1 cellular context compared by ENCODE assay signal in the genomic region with DNA sequence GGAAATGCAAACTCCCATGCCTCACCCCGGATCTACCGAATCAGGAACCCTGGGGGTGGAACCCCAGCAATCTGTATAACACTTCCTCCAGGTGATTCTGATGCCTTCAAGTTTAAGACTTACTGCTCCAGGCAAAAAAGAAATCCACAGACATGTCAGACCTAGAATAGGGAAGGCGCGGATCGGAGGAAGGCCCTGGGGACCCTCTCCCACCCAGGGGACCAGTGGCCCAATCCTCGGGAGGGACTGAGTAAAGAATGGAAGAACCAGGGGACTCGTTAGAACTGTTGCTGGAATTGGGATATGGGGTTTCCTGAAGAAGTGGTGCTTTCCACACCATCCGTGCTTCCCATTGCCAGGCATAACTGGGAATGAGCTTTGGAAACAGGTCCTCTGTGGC.
TF ChIP-seq lines count a peak whose summit lies in the region.

No MANE protein-coding gene starts in this region.

TF ChIP-seq in IMR-90, 13 proteins besides CTCF, POLR2A, EP300 and RAD21:
- TF ChIP-seq MAZ (IDR thresholded peaks at IDR 0.05; ENCODE audit: borderline replicate concordance, low read depth, low read length) (no peak), MXI1 (IDR thresholded peaks at IDR 0.05; ENCODE audit: borderline replicate concordance, low read depth, low read length) (no peak), FOS (IDR thresholded peaks at IDR 0.05; ENCODE audit: low read depth, low read length) (no peak), NFE2L2 (IDR thresholded peaks at IDR 0.05; ENCODE audit: low read depth, low read length) (no peak), BHLHE40 (IDR thresholded peaks at IDR 0.05; ENCODE audit: low read depth, low read length) (no peak), RFX5 (IDR thresholded peaks at IDR 0.05; ENCODE audit: low read depth, low read length) (no peak), ELK1 (IDR thresholded peaks at IDR 0.05; ENCODE audit: borderline replicate concordance, low read depth, low read length) (no peak), CEBPB (IDR thresholded peaks at IDR 0.05; ENCODE audit: low read depth, low read length) (no peak), SMC3 (IDR thresholded peaks at IDR 0.05; ENCODE audit: low read depth, low read length) (no peak)
